15 cellular contexts compared by ENCODE assay signal in the genomic region with DNA sequence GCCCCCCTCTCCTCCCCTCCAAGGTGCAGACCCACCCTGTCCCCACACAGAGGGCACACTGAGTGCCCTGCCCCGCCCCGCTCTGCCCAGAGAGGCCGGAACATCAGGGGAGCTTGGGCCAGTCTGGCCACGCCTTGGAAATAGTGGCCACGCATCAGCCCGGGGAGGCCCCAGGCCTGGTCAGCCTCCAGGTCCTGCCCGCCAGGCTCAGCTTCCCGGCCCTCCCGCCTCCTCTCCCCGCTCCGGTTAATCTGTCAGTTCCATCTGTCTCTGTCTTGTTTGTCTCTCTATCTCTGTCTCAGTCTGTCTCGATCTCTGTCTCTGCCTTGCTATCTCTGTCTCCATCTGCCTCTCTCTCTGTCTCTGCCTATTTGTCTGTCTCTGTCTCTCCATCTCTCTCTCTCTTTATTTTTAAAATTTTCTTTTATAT. TPM values are rescaled to one million over a fixed set of nuclear protein-coding genes. Genes with fewer than 3 reads are reported as not detected.
A peak's percentile ranks its signal among the peaks of the same experiment; 100 is the strongest.
DNase-seq lines count a peak whose midpoint lies in the region; ATAC-seq and TF ChIP-seq lines count a peak whose summit lies in the region.
"Had no signal": no experiment of that assay in that cellular context is flagged by ENCODE, and none has a peak within 500 bp of the region (broad histone marks: within the 10 kb centered on the region; RNA-seq: fewer than 3 reads in every experiment).

No MANE protein-coding gene starts in this region.

- H3K4me1 Mint-ChIP-seq in T-helper 17 cell (peaks cover 4% of the 10 kb centered on the region), nephron progenitor cell (peaks cover 25% of the 10 kb centered on the region)
- H3K4me1 Mint-ChIP-seq: activated CD4-positive, alpha-beta T cell treated with anti-CD3 and anti-CD28 coated beads, Interleukin-2, amount 10 ng/mL, durations not matched to agents 7 days and 5 days had no signal

- H3K27ac ChIP-seq in right atrium auricular region (no peak overlapping the region), upper lobe of left lung (no peak overlapping the region), ascending aorta (no peak overlapping the region)
- H3K27ac ChIP-seq: breast epithelium, Peyer's patch had no signal

- H3K9me3 Mint-ChIP-seq in nephron progenitor cell, result no peaks in the 10 kb centered on the region
- H3K9me3 Mint-ChIP-seq: activated CD4-positive, alpha-beta T cell treated with anti-CD3 and anti-CD28 coated beads, Interleukin-2, amount 10 ng/mL, durations not matched to agents 7 days and 5 days; activated naive CD4-positive, alpha-beta T cell treated with anti-CD3 and anti-CD28 coated beads, Interleukin-2, amount 50 U/mL, for 72 hours; CD8-positive, alpha-beta T cell had no signal

- TF ChIP-seq EP300 in upper lobe of left lung (IDR thresholded peaks at IDR 0.05), result no peak

- H3K36me3 Mint-ChIP-seq in T-helper 17 cell (ENCODE audit: low read depth), result no peaks in the 10 kb centered on the region
- no peaks in the 10 kb centered on the region for H3K36me3 Mint-ChIP-seq in nephron progenitor cell (ENCODE audit: low read depth)
- H3K36me3 Mint-ChIP-seq: activated naive CD4-positive, alpha-beta T cell treated with anti-CD3 and anti-CD28 coated beads, Interleukin-2, amount 50 U/mL, for 72 hours; CD8-positive, alpha-beta T cell had no signal

- H3K9me3 ChIP-seq in right atrium auricular region (no peaks in the 10 kb centered on the region), T-helper 17 cell (ENCODE audit: control insufficient read depth, low read length, poor library complexity, severe bottlenecking) (no peaks in the 10 kb centered on the region), upper lobe of left lung (no peaks in the 10 kb centered on the region), ascending aorta (no peaks in the 10 kb centered on the region)
- H3K9me3 ChIP-seq: breast epithelium, Peyer's patch had no signal

- ATAC-seq in Right ventricle myocardium inferior (no peak), T-helper 17 cell (no peak), left colon (peak; percentile 20), upper lobe of left lung (ENCODE audit: low FRiP score in 2 of 2) (peak; percentile 19 to 35)
- ATAC-seq: activated naive CD4-positive, alpha-beta T cell treated with anti-CD3 and anti-CD28 coated beads, Interleukin-2, amount 50 U/mL, for 72 hours; CD8-positive, alpha-beta T cell had no signal

- intact Hi-C loops in Right ventricle myocardium inferior (cut with DNase I) (no loop called here), left colon (cut with DNase I, micrococcal nuclease) (no loop called here), ascending aorta (cut with DNase I) (loop anchor here (2.0 kb wide), 1 partner anchor 212 kb away; no protein-coding TSS in a partner anchor)

- TF ChIP-seq CTCF in right atrium auricular region (IDR thresholded peaks at IDR 0.05) (no peak), upper lobe of left lung (IDR thresholded peaks at IDR 0.05) (no peak), nephron progenitor cell (IDR thresholded peaks at IDR 0.05) (no peak), ascending aorta (IDR thresholded peaks at IDR 0.05) (no peak)

- 82 to 87% methylated on average over 8 to 12 of the region's 12 CpGs for WGBS in upper lobe of left lung, 2 donors

- H3K27me3 ChIP-seq in right atrium auricular region (no peaks in the 10 kb centered on the region), upper lobe of left lung (no peaks in the 10 kb centered on the region), ascending aorta (no peaks in the 10 kb centered on the region)
- H3K27me3 ChIP-seq: breast epithelium, Peyer's patch had no signal

- H3K27ac Mint-ChIP-seq in T-helper 17 cell, result peak overlapping the region; percentile 69
- no peak overlapping the region for H3K27ac Mint-ChIP-seq in nephron progenitor cell
- H3K27ac Mint-ChIP-seq: activated CD4-positive, alpha-beta T cell treated with anti-CD3 and anti-CD28 coated beads, Interleukin-2, amount 10 ng/mL, durations not matched to agents 7 days and 5 days; activated naive CD4-positive, alpha-beta T cell treated with anti-CD3 and anti-CD28 coated beads, Interleukin-2, amount 50 U/mL, for 72 hours; CD8-positive, alpha-beta T cell had no signal

- H3K27me3 Mint-ChIP-seq in T-helper 17 cell (peaks cover 6% of the 10 kb centered on the region), nephron progenitor cell (ENCODE audit: low read depth, poor library complexity) (peaks cover 22% of the 10 kb centered on the region)

- H3K36me3 ChIP-seq in right atrium auricular region (no peaks in the 10 kb centered on the region), upper lobe of left lung (no peaks in the 10 kb centered on the region), ascending aorta (no peaks in the 10 kb centered on the region)
- H3K36me3 ChIP-seq: breast epithelium, Peyer's patch had no signal

- DNase-seq in Right ventricle myocardium inferior (ENCODE audit: missing footprints) (peak; percentile 41), right atrium auricular region (ENCODE audit: low spot score) (no peak), T-helper 17 cell (no peak), left colon (no peak), upper lobe of left lung (peak in 1 of 2 donors; percentile 39), NCI-H2171 treated with DMSO at 0.1 percent for 48 hours (lab: John Stamatoyannopoulos, UW) (no peak), nephron progenitor cell (no peak), ascending aorta (ENCODE audit: low spot score in 2 of 2) (no peak)
- DNase-seq: activated CD4-positive, alpha-beta T cell treated with anti-CD3 and anti-CD28 coated beads, Interleukin-2, amount 10 ng/mL, durations not matched to agents 7 days and 5 days; CD8-positive, alpha-beta T cell; NCI-H187; Peyer's patch had no signal

- no peak overlapping the region for H3K4me3 ChIP-seq in right atrium auricular region
- H3K4me3 ChIP-seq in upper lobe of left lung, result no peak overlapping the region
- H3K4me3 ChIP-seq in ascending aorta, result no peak overlapping the region
- H3K4me3 ChIP-seq: breast epithelium, lung, Peyer's patch had no signal

- H3K4me1 ChIP-seq in right atrium auricular region (peaks cover 0 to 21% of the 10 kb centered on the region in 2 donors), upper lobe of left lung (peaks cover 0 to 14% (median 2%) of the 10 kb centered on the region in 4 donors), ascending aorta (peaks cover 0 to 6% of the 10 kb centered on the region in 2 donors)
- H3K4me1 ChIP-seq: breast epithelium, Peyer's patch had no signal

- no peak overlapping the region for H3K4me3 Mint-ChIP-seq in T-helper 17 cell
- H3K4me3 Mint-ChIP-seq in nephron progenitor cell, result no peak overlapping the region
- H3K4me3 Mint-ChIP-seq: activated CD4-positive, alpha-beta T cell treated with anti-CD3 and anti-CD28 coated beads, Interleukin-2, amount 10 ng/mL, durations not matched to agents 7 days and 5 days; CD8-positive, alpha-beta T cell had no signal

- TF ChIP-seq POLR2A in upper lobe of left lung (IDR thresholded peaks at IDR 0.05), result no peak

RNA-seq across cellular contexts. Expression of gene TNRC18, which starts 28.9 kb away (rescaled TPM):
- total RNA-seq in Right ventricle myocardium inferior (34.8 TPM), right atrium auricular region (10 to 100 TPM; 32.0 to 53.6 TPM), T-helper 17 cell (10 to 100 TPM; 54.5 to 67.6 TPM), left colon (100 to 1,000 TPM in 1 of 2 donors, 10 to 100 TPM in 1; 94.1 to 103 TPM), upper lobe of left lung (100 to 1,000 TPM; 101 to 617 (median 128) TPM), ascending aorta (240 TPM)

Comparison
In these comparisons a context has a peak if more than half of its experiments do, and no peak if none do; other contexts are left out.
1. ATAC-seq: peak in left colon (single experiment) and upper lobe of left lung (2 of 2); none in Right ventricle myocardium inferior (single experiment) and T-helper 17 cell (single experiment).